In genomic region chr10:6351540-6351939, GRCh38 we compare ENCODE assay signal across 21 cellular contexts.
DNase-seq lines count a peak whose midpoint lies in the region; ATAC-seq and TF ChIP-seq lines count a peak whose summit lies in the region.
"Had no signal": no experiment of that assay in that cellular context is flagged by ENCODE, and none has a peak within 500 bp of the region (broad histone marks: within the 10 kb centered on the region; RNA-seq: fewer than 3 reads in every experiment).

No MANE protein-coding gene starts in this region.

- H3K27ac ChIP-seq in CD4-positive, alpha-beta memory T cell (ENCODE audit: low read depth, low read length), result no peak overlapping the region
- H3K27ac ChIP-seq: breast epithelium, coronary artery, HL-60, tibial artery had no signal

- H3K4me1 ChIP-seq in CD4-positive, alpha-beta memory T cell (ENCODE audit: insufficient read depth, low read length), result peaks cover 26% of the 10 kb centered on the region
- H3K4me1 ChIP-seq: breast epithelium had no signal

- H3K9me3 Mint-ChIP-seq in CD4-positive, alpha-beta memory T cell, result peaks cover 0 to 21% (median 12%) of the 10 kb centered on the region in 8 donors
- H3K9me3 Mint-ChIP-seq in WTC11, result peaks cover 14% of the 10 kb centered on the region
- peaks cover 0 to 22% (median 18%) of the 10 kb centered on the region in 9 donors for H3K9me3 Mint-ChIP-seq in naive thymus-derived CD8-positive, alpha-beta T cell

- no peaks in the 10 kb centered on the region for H3K36me3 ChIP-seq in CD4-positive, alpha-beta memory T cell (ENCODE audit: insufficient read depth, low read length)
- H3K36me3 ChIP-seq: breast epithelium had no signal

- peaks cover 26 to 37% (median 33%) of the 10 kb centered on the region in 4 donors for H3K4me1 Mint-ChIP-seq in CD4-positive, alpha-beta memory T cell
- H3K4me1 Mint-ChIP-seq in WTC11, result peaks cover 14% of the 10 kb centered on the region
- H3K4me1 Mint-ChIP-seq in naive thymus-derived CD8-positive, alpha-beta T cell, result peaks cover 25 to 51% (median 44%) of the 10 kb centered on the region in 4 donors

- H3K27me3 Mint-ChIP-seq in CD4-positive, alpha-beta memory T cell, result no peaks in the 10 kb centered on the region
- H3K27me3 Mint-ChIP-seq in WTC11 (ENCODE audit: low read depth), result peaks cover 2% of the 10 kb centered on the region; the same call in 1 of the 2 replicates
- no peaks in the 10 kb centered on the region for H3K27me3 Mint-ChIP-seq in naive thymus-derived CD8-positive, alpha-beta T cell
- H3K27me3 Mint-ChIP-seq: stimulated activated naive CD8-positive, alpha-beta T cell treated with anti-CD3 and anti-CD28 coated beads, Interleukin-15, amount 100 ng/mL, for 72 hours had no signal

- peaks cover 9 to 13% of the 10 kb centered on the region in 2 donors for H3K36me3 Mint-ChIP-seq in CD4-positive, alpha-beta memory T cell
- peaks cover 7% of the 10 kb centered on the region for H3K36me3 Mint-ChIP-seq in WTC11
- peaks cover 0 to 12% (median 2%) of the 10 kb centered on the region in 3 donors for H3K36me3 Mint-ChIP-seq in naive thymus-derived CD8-positive, alpha-beta T cell

- POLR2A ChIA-PET in CD4-positive, alpha-beta memory T cell (lab: Charles Lee; ENCODE audit: partially characterized antibody), result interaction anchor here (0.8 kb wide), 1 partner anchor 149 kb away, joined by 3 read pairs; the partner anchor contains the start of gene PFKFB3
- POLR2A ChIA-PET in WTC11 (lab: Charles Lee), result no interaction called here
- POLR2A ChIA-PET in naive thymus-derived CD8-positive, alpha-beta T cell (lab: Charles Lee), result interaction anchor here (1.0 to 1.8 kb wide), 2 partner anchors 30 to 149 kb away, joined by 3 to 7 read pairs; partner anchors contain the start of gene PFKFB3

- peak overlapping the region in 5 of 7 donors; percentile 5 to 72 (median 68) for H3K27ac Mint-ChIP-seq in CD4-positive, alpha-beta memory T cell
- H3K27ac Mint-ChIP-seq in WTC11, result no peak overlapping the region
- peak overlapping the region; percentile 1 to 93 (median 50) for H3K27ac Mint-ChIP-seq in naive thymus-derived CD8-positive, alpha-beta T cell
- H3K27ac Mint-ChIP-seq: endodermal cell had no signal

- intact Hi-C loops in CD4-positive, alpha-beta memory T cell (cut with micrococcal nuclease), result no loop called here

- H3K4me3 ChIP-seq in CD4-positive, alpha-beta memory T cell (ENCODE audit: low read length in 2 of 2), result no peak overlapping the region
- H3K4me3 ChIP-seq: breast epithelium, coronary artery, smooth muscle cell, tibial artery had no signal

- no peaks in the 10 kb centered on the region for H3K9me3 ChIP-seq in CD4-positive, alpha-beta memory T cell (ENCODE audit: control insufficient read depth in 1 of 2, low read length in 2 of 2)

- DNase-seq in CD4-positive, alpha-beta memory T cell, result no peak
- DNase-seq in HT1080 (ENCODE audit: low read depth) (peak; percentile 32), WTC11 (ENCODE audit: low spot score) (no peak), NCI-H1694 (lab: John Stamatoyannopoulos, UW) (no peak)
- no peak for DNase-seq in naive thymus-derived CD8-positive, alpha-beta T cell
- DNase-seq in activated CD4-positive, alpha-beta T cell treated with anti-CD3 and anti-CD28 coated beads for 4 hours, result no peak
- DNase-seq: activated CD4-positive, alpha-beta T cell treated with anti-CD3 and anti-CD28 coated beads, Interleukin-2, amount 50 U/mL, for 48 hours; activated gamma-delta T cell; Caco-2; endodermal cell; NCI-H1417; NCI-H526 treated with DMSO at 0.1 percent for 48 hours; SHP77 treated with DMSO at 0.1 percent for 48 hours; stimulated activated CD4-positive, alpha-beta T cell treated with anti-CD3 and anti-CD28 coated beads, Interleukin-2, amount 100 ng/mL, for 48 hours; stimulated activated naive CD8-positive, alpha-beta T cell treated with anti-CD3 and anti-CD28 coated beads, Interleukin-15, amount 100 ng/mL, for 72 hours; tibial artery had no signal

- no peak overlapping the region for H3K4me3 Mint-ChIP-seq in CD4-positive, alpha-beta memory T cell
- no peak overlapping the region for H3K4me3 Mint-ChIP-seq in WTC11
- no peak overlapping the region for H3K4me3 Mint-ChIP-seq in naive thymus-derived CD8-positive, alpha-beta T cell
- H3K4me3 Mint-ChIP-seq: endodermal cell; stimulated activated naive CD8-positive, alpha-beta T cell treated with anti-CD3 and anti-CD28 coated beads, Interleukin-15, amount 100 ng/mL, for 72 hours had no signal

- no peak for ATAC-seq in WTC11
- no peak for ATAC-seq in naive thymus-derived CD8-positive, alpha-beta T cell
- ATAC-seq in HG02642 (IDR thresholded peaks at IDR 0.05; ENCODE audit: poor library complexity, unreplicated experiment), result no peak
- ATAC-seq: stimulated activated naive CD8-positive, alpha-beta T cell treated with anti-CD3 and anti-CD28 coated beads, Interleukin-15, amount 100 ng/mL, for 72 hours had no signal

- no peaks in the 10 kb centered on the region for H3K27me3 ChIP-seq in CD4-positive, alpha-beta memory T cell (ENCODE audit: insufficient read depth, low read length)
- H3K27me3 ChIP-seq: breast epithelium, tibial artery had no signal

- CTCF ChIA-PET in CD4-positive, alpha-beta memory T cell (lab: Charles Lee; ENCODE audit: partially characterized antibody), result interaction anchor here (1.5 kb wide), 1 partner anchor 9 kb away, joined by 3 read pairs; no protein-coding TSS in a partner anchor
- CTCF ChIA-PET in WTC11 (lab: Charles Lee), result no interaction called here

- no peak for TF ChIP-seq CTCF in WTC11 (IDR thresholded peaks at IDR 0.05)

TF ChIP-seq in WTC11, 78 proteins besides CTCF, POLR2A, EP300 and RAD21:
- TF ChIP-seq GTF2I (CRISPR knock-in tag; conservative IDR thresholded peaks at IDR 0.05) (peak; percentile 64; the same call in 1 of the 2 replicates), MAX (CRISPR knock-in tag; IDR thresholded peaks at IDR 0.05) (no peak)
